8 cellular contexts compared by ENCODE assay signal in genomic region chr1:40708750-40709099, GRCh38. TPM values are rescaled to one million over a fixed set of nuclear protein-coding genes. Genes with fewer than 3 reads are reported as not detected.
DNase-seq lines count a peak whose midpoint lies in the region; ATAC-seq and TF ChIP-seq lines count a peak whose summit lies in the region.

No MANE protein-coding gene starts in this region.

- peak overlapping the region; percentile 78 for H3K27ac Mint-ChIP-seq in activated naive CD8-positive, alpha-beta T cell treated with anti-CD3 and anti-CD28 coated beads, Interleukin-2, amount 50 U/mL, for 24 hours

- H3K4me3 ChIP-seq in AG04449 (ENCODE audit: low read depth, low read length) (peak overlapping the region; percentile 68), sigmoid colon (peak overlapping the region; percentile 40 to 55 (median 49))

- peak overlapping the region; percentile 83 for H3K4me3 Mint-ChIP-seq in activated naive CD8-positive, alpha-beta T cell treated with anti-CD3 and anti-CD28 coated beads, Interleukin-2, amount 50 U/mL, for 24 hours

- no peak for TF ChIP-seq POLR2A in sigmoid colon (IDR thresholded peaks at IDR 0.05)

- 0 to 1% methylated on average over 3 of the region's 3 CpGs for WGBS in sigmoid colon, 2 donors

- CTCF ChIA-PET in AG04449 (lab: Yijun Ruan, JAX) = interaction anchor here (1.1 to 2.6 kb wide), 3 partner anchors 32 to 142 kb away, joined by 3 to 7 read pairs (median 3); no protein-coding TSS in a partner anchor

- no peaks in the 10 kb centered on the region for H3K27me3 ChIP-seq in sigmoid colon

- peaks cover 71% of the 10 kb centered on the region for H3K4me1 Mint-ChIP-seq in activated naive CD8-positive, alpha-beta T cell treated with anti-CD3 and anti-CD28 coated beads, Interleukin-2, amount 50 U/mL, for 24 hours

- peak; percentile 79 for ATAC-seq in GM18511 (IDR thresholded peaks at IDR 0.05; ENCODE audit: unreplicated experiment)
- ATAC-seq in HG02885 (IDR thresholded peaks at IDR 0.05; ENCODE audit: poor library complexity, unreplicated experiment) = peak; percentile 62
- peak; percentile 64 for ATAC-seq in activated naive CD8-positive, alpha-beta T cell treated with anti-CD3 and anti-CD28 coated beads, Interleukin-2, amount 50 U/mL, for 24 hours
- ATAC-seq in left ventricle myocardium superior = peak; percentile 58

- no peaks in the 10 kb centered on the region for H3K9me3 Mint-ChIP-seq in activated naive CD8-positive, alpha-beta T cell treated with anti-CD3 and anti-CD28 coated beads, Interleukin-2, amount 50 U/mL, for 24 hours

- no peaks in the 10 kb centered on the region for H3K27me3 Mint-ChIP-seq in activated naive CD8-positive, alpha-beta T cell treated with anti-CD3 and anti-CD28 coated beads, Interleukin-2, amount 50 U/mL, for 24 hours

- DNase-seq in AG04449 (ENCODE audit: low read depth, low spot score) = peak; percentile 42
- peak; percentile 95 for DNase-seq in NCI-H2107 treated with DMSO at 0.1 percent for 48 hours (lab: John Stamatoyannopoulos, UW; ENCODE audit: unreplicated experiment)
- DNase-seq in activated naive CD8-positive, alpha-beta T cell treated with anti-CD3 and anti-CD28 coated beads, Interleukin-2, amount 50 U/mL, for 24 hours = no peak
- DNase-seq in left ventricle myocardium superior = no peak
- DNase-seq in sigmoid colon = no peak
- DNase-seq in NCI-H345 (lab: John Stamatoyannopoulos, UW) = no peak

- peak overlapping the region; percentile 74 to 85 (median 78) for H3K27ac ChIP-seq in sigmoid colon

- no peak for TF ChIP-seq CTCF in AG04449 (IDR thresholded peaks at IDR 0.05; ENCODE audit: insufficient read depth, low read length, missing control alignments)
- TF ChIP-seq CTCF in sigmoid colon (IDR thresholded peaks at IDR 0.05) = no peak

- peaks cover 12% of the 10 kb centered on the region for H3K36me3 Mint-ChIP-seq in activated naive CD8-positive, alpha-beta T cell treated with anti-CD3 and anti-CD28 coated beads, Interleukin-2, amount 50 U/mL, for 24 hours (ENCODE audit: low read depth)

- H3K36me3 ChIP-seq in sigmoid colon = no peaks in the 10 kb centered on the region

- peaks cover 0 to 68% (median 55%) of the 10 kb centered on the region in 4 donors for H3K4me1 ChIP-seq in sigmoid colon

- POLR2A ChIA-PET in AG04449 (lab: Yijun Ruan, JAX) = no interaction called here

- intact Hi-C loops in left ventricle myocardium superior (cut with micrococcal nuclease) (no loop called here), sigmoid colon (cut with DNase I) (loop anchor here (2.0 kb wide), 1 partner anchor 16 kb away; no protein-coding TSS in a partner anchor)

- TF ChIP-seq EP300 in sigmoid colon (IDR thresholded peaks at IDR 0.05) = no peak

- H3K9me3 ChIP-seq in sigmoid colon = no peaks in the 10 kb centered on the region

RNA-seq across cellular contexts. Expression of gene NFYC, which starts 17.2 kb away (rescaled TPM):
- total RNA-seq in left ventricle myocardium superior (78.6 TPM), sigmoid colon (10 to 100 TPM; 38.0 to 53.5 (median 42.1) TPM)
- 10 to 100 TPM; 39.0 to 42.9 (median 41.8) TPM for polyA plus RNA-seq in sigmoid colon

RNA-seq across cellular contexts. Expression of gene RIMS3, which starts 43.2 kb away (rescaled TPM):
- total RNA-seq in left ventricle myocardium superior (0.92 TPM), sigmoid colon (1 to 10 TPM; 4.3 to 9.7 (median 5.7) TPM)
- 10 to 100 TPM in 1 of 3 donors, 1 to 10 TPM in 2; 1.2 to 13.7 (median 6.7) TPM for polyA plus RNA-seq in sigmoid colon

Comparison
In these comparisons a context has a peak if more than half of its experiments do, and no peak if none do; other contexts are left out.
1. DNase-seq: peak in AG04449 (single experiment) and NCI-H2107 treated with DMSO at 0.1 percent for 48 hours (single experiment); none in activated naive CD8-positive, alpha-beta T cell treated with anti-CD3 and anti-CD28 coated beads, Interleukin-2, amount 50 U/mL, for 24 hours (single experiment), left ventricle myocardium superior (single experiment), sigmoid colon (single experiment) and NCI-H345 (single experiment).
2. Peak in every context shown above with its lines, with median percentiles within 50 percentile points of each other: ATAC-seq.